In genomic region chr3:69770976-69771634, GRCh38 we compare ENCODE assay signal across 18 cellular contexts. TPM values are rescaled to one million over a fixed set of nuclear protein-coding genes. Genes with fewer than 3 reads are reported as not detected.
DNase-seq lines count a peak whose midpoint lies in the region; ATAC-seq, FAIRE-seq and TF ChIP-seq lines count a peak whose summit lies in the region.
"Had no signal": no experiment of that assay in that cellular context is flagged by ENCODE, and none has a peak within 500 bp of the region (broad histone marks: within the 10 kb centered on the region; RNA-seq: fewer than 3 reads in every experiment).

No MANE protein-coding gene starts in this region.

- TF ChIP-seq POLR2A in endothelial cell of umbilical vein (IDR thresholded peaks at IDR 0.05; ENCODE audit: low read depth, low read length) = no peak

- peak overlapping the region; percentile 47 for H3K4me2 ChIP-seq in endothelial cell of umbilical vein (ENCODE audit: insufficient read depth, low read length)
- H3K4me2 ChIP-seq in mesendoderm (ENCODE audit: low read length) = no peak overlapping the region

- H4K20me1 ChIP-seq in endothelial cell of umbilical vein (replicated peaks; ENCODE audit: control insufficient read depth, extremely low read depth, insufficient read depth, low read length) = no peaks in the 10 kb centered on the region

- DNase-seq in Calu3 (no peak), LNCaP clone FGC (ENCODE audit: low read depth) (peak; percentile 82), endothelial cell of umbilical vein (ENCODE audit: low read depth, low spot score) (peak; percentile 47), mesendoderm (peak; percentile 38), NCI-H446 (lab: John Stamatoyannopoulos, UW) (no peak), inferior parietal cortex (ENCODE audit: extremely low spot score) (no peak)
- no peak for DNase-seq in CD4-positive, alpha-beta T cell
- no peak for DNase-seq in stimulated activated effector memory CD8-positive, alpha-beta T cell treated with anti-CD3 and anti-CD28 coated beads, Interleukin-12 subunit alpha, Interleukin-12 subunit beta, amount 100 ng/mL, for 72 hours (ENCODE audit: low spot score in 2 of 2)
- DNase-seq: activated CD4-positive, alpha-beta T cell treated with anti-CD3 and anti-CD28 coated beads, Interleukin-2, amount 50 U/mL, for 1 hour; activated T-cell treated with anti-CD3 and anti-CD28 coated beads, Interleukin-2, amount 50 U/mL, for 4 hours; BE2C; colonic mucosa; Karpas-422; NCI-H1694 treated with DMSO at 0.1 percent for 48 hours; SHP77; T1000; upper lobe of left lung had no signal

- no peak overlapping the region for H3K9ac ChIP-seq in endothelial cell of umbilical vein (replicated peaks; ENCODE audit: extremely low read depth, insufficient read depth, low read length)
- no peak overlapping the region for H3K9ac ChIP-seq in mesendoderm (ENCODE audit: low read length)

- H3K27ac Mint-ChIP-seq in Calu3 (ENCODE audit: unreplicated experiment) = peak overlapping the region; percentile 75
- H3K27ac Mint-ChIP-seq in CD4-positive, alpha-beta T cell = no peak overlapping the region
- H3K27ac Mint-ChIP-seq in stimulated activated effector memory CD8-positive, alpha-beta T cell treated with anti-CD3 and anti-CD28 coated beads, Interleukin-12 subunit alpha, Interleukin-12 subunit beta, amount 100 ng/mL, for 72 hours = no peak overlapping the region

- intact Hi-C loops in Calu3 (cut with micrococcal nuclease; ENCODE audit: unreplicated experiment) (loop anchor here (1.0 kb wide), 1 partner anchor 14 kb away; no protein-coding TSS in a partner anchor), endothelial cell of umbilical vein (cut with micrococcal nuclease) (loop anchor here (1.0 to 2.0 kb wide), 4 partner anchors 16 to 84 kb away; partner anchors contain the start of gene MITF)
- intact Hi-C loops in CD4-positive, alpha-beta T cell (cut with DNase I, micrococcal nuclease) = no loop called here

- H2BK120ac ChIP-seq in mesendoderm (ENCODE audit: low read depth, low read length) = no peak overlapping the region

- BruUV-seq in Calu3 (replicated peaks; lab: Mats Ljungman, UMichigan) = no TSS peak
- TSS peak; percentile 40 for BruUV-seq in endothelial cell of umbilical vein (replicated peaks; lab: Mats Ljungman, UMichigan)

- H3K36me3 ChIP-seq in endothelial cell of umbilical vein (ENCODE audit: control insufficient read depth in 2 of 2, extremely low read depth in 1 of 2, insufficient read depth in 2 of 2, low read length in 2 of 2) (no peaks in the 10 kb centered on the region), mesendoderm (ENCODE audit: control insufficient read depth, insufficient read depth, low read length) (no peaks in the 10 kb centered on the region)
- H3K36me3 ChIP-seq: BE2C, colonic mucosa, upper lobe of left lung had no signal

- H3K79me2 ChIP-seq in endothelial cell of umbilical vein (ENCODE audit: control insufficient read depth, insufficient read depth, low read length) (no peaks in the 10 kb centered on the region), mesendoderm (ENCODE audit: control insufficient read depth, insufficient read depth, low read length) (no peaks in the 10 kb centered on the region)

- dilution Hi-C loops in endothelial cell of umbilical vein (cut with MboI; ENCODE audit: extremely low pct_ligation_motif_present, low sequenced_read_pairs) = no loop called here

- WGBS in mesendoderm (ENCODE audit: extremely low coverage, insufficient coverage, low lambda C conversion rate) = no CpG with 5 or more reads among the region's 6 CpGs

- no peak overlapping the region for H3K4ac ChIP-seq in mesendoderm (ENCODE audit: low read depth, low read length)

- H3K56ac ChIP-seq in mesendoderm (ENCODE audit: low read length) = no peak overlapping the region

- no peak overlapping the region for H2AK5ac ChIP-seq in mesendoderm (ENCODE audit: low read length)

- H2BK5ac ChIP-seq in mesendoderm (ENCODE audit: low read length) = no peak overlapping the region

- peaks cover 58% of the 10 kb centered on the region for H3K4me1 Mint-ChIP-seq in Calu3 (ENCODE audit: low read depth, unreplicated experiment)
- H3K4me1 Mint-ChIP-seq in CD4-positive, alpha-beta T cell (ENCODE audit: low read depth) = no peaks in the 10 kb centered on the region
- H3K4me1 Mint-ChIP-seq in stimulated activated effector memory CD8-positive, alpha-beta T cell treated with anti-CD3 and anti-CD28 coated beads, Interleukin-12 subunit alpha, Interleukin-12 subunit beta, amount 100 ng/mL, for 72 hours = no peaks in the 10 kb centered on the region

- H3K9me3 Mint-ChIP-seq in Calu3 (ENCODE audit: low read depth, unreplicated experiment) = peaks cover 3% of the 10 kb centered on the region
- no peaks in the 10 kb centered on the region for H3K9me3 Mint-ChIP-seq in CD4-positive, alpha-beta T cell
- peaks cover 4% of the 10 kb centered on the region for H3K9me3 Mint-ChIP-seq in stimulated activated effector memory CD8-positive, alpha-beta T cell treated with anti-CD3 and anti-CD28 coated beads, Interleukin-12 subunit alpha, Interleukin-12 subunit beta, amount 100 ng/mL, for 72 hours
- H3K9me3 Mint-ChIP-seq: activated T-cell treated with anti-CD3 and anti-CD28 coated beads, Interleukin-2, amount 50 U/mL, for 4 hours had no signal

- no peak overlapping the region for H2AFZ ChIP-seq in endothelial cell of umbilical vein (ENCODE audit: low read depth, low read length)

- no peaks in the 10 kb centered on the region for H3K9me1 ChIP-seq in endothelial cell of umbilical vein (replicated peaks; ENCODE audit: control insufficient read depth, extremely low read depth, insufficient read depth, low read length)

- no peaks in the 10 kb centered on the region for H3K36me3 Mint-ChIP-seq in Calu3 (ENCODE audit: insufficient read depth, unreplicated experiment)
- no peaks in the 10 kb centered on the region for H3K36me3 Mint-ChIP-seq in CD4-positive, alpha-beta T cell (ENCODE audit: low read depth)
- H3K36me3 Mint-ChIP-seq in stimulated activated effector memory CD8-positive, alpha-beta T cell treated with anti-CD3 and anti-CD28 coated beads, Interleukin-12 subunit alpha, Interleukin-12 subunit beta, amount 100 ng/mL, for 72 hours = no peaks in the 10 kb centered on the region

- H3K27me3 Mint-ChIP-seq in Calu3 (ENCODE audit: unreplicated experiment) = no peaks in the 10 kb centered on the region
- H3K27me3 Mint-ChIP-seq in CD4-positive, alpha-beta T cell = no peaks in the 10 kb centered on the region

- ATAC-seq in CD4-positive, alpha-beta T cell (ENCODE audit: poor library complexity) = no peak
- no peak for ATAC-seq in stimulated activated effector memory CD8-positive, alpha-beta T cell treated with anti-CD3 and anti-CD28 coated beads, Interleukin-12 subunit alpha, Interleukin-12 subunit beta, amount 100 ng/mL, for 72 hours
- ATAC-seq: activated T-cell treated with anti-CD3 and anti-CD28 coated beads, Interleukin-2, amount 50 U/mL, for 4 hours had no signal

- peaks cover 22% of the 10 kb centered on the region for H3K4me1 ChIP-seq in endothelial cell of umbilical vein (ENCODE audit: control insufficient read depth, extremely low read depth, insufficient read depth, low read length)
- no peaks in the 10 kb centered on the region for H3K4me1 ChIP-seq in mesendoderm (ENCODE audit: control insufficient read depth, low read depth, low read length)
- H3K4me1 ChIP-seq: colonic mucosa had no signal

- H3K27me3 ChIP-seq in endothelial cell of umbilical vein (ENCODE audit: control insufficient read depth in 2 of 2, insufficient read depth in 2 of 2, low read length in 2 of 2) (no peaks in the 10 kb centered on the region), mesendoderm (ENCODE audit: insufficient read depth, low read length, poor library complexity) (no peaks in the 10 kb centered on the region)
- no peaks in the 10 kb centered on the region for H3K27me3 ChIP-seq in CD4-positive, alpha-beta T cell (ENCODE audit: control insufficient read depth, insufficient read depth, low read length)
- H3K27me3 ChIP-seq: BE2C, colonic mucosa, upper lobe of left lung had no signal

- peak; percentile 87 for FAIRE-seq in endothelial cell of umbilical vein (lab: Jason Lieb, UNC)
- FAIRE-seq: GM19239 had no signal

- H3K27ac ChIP-seq in endothelial cell of umbilical vein (ENCODE audit: insufficient read depth, low read depth, low read length) (peak overlapping the region; percentile 66), mesendoderm (ENCODE audit: low read depth, low read length) (no peak overlapping the region)
- no peak overlapping the region for H3K27ac ChIP-seq in CD4-positive, alpha-beta T cell (ENCODE audit: low read depth, low read length)
- H3K27ac ChIP-seq: colonic mucosa had no signal

- CTCF ChIA-PET in Calu3 (lab: Charles Lee) = interaction anchor here (0.7 kb wide), 1 partner anchor 65 kb away, joined by 3 read pairs; no protein-coding TSS in a partner anchor
- CTCF ChIA-PET in endothelial cell of umbilical vein (lab: Charles Lee) = interaction anchor here (1.1 to 2.4 kb wide), 5 partner anchors 21 to 84 kb away, joined by 3 to 9 read pairs (median 5); partner anchors contain the start of gene MITF
- CTCF ChIA-PET in CD4-positive, alpha-beta T cell (lab: Charles Lee) = no interaction called here

- H3K18ac ChIP-seq in mesendoderm (ENCODE audit: low read length) = no peak overlapping the region

- peak overlapping the region; percentile 48 for H3K4me3 Mint-ChIP-seq in Calu3 (ENCODE audit: low read depth, unreplicated experiment)
- no peak overlapping the region for H3K4me3 Mint-ChIP-seq in CD4-positive, alpha-beta T cell
- H3K4me3 Mint-ChIP-seq in stimulated activated effector memory CD8-positive, alpha-beta T cell treated with anti-CD3 and anti-CD28 coated beads, Interleukin-12 subunit alpha, Interleukin-12 subunit beta, amount 100 ng/mL, for 72 hours = no peak overlapping the region
- H3K4me3 Mint-ChIP-seq: activated T-cell treated with anti-CD3 and anti-CD28 coated beads, Interleukin-2, amount 50 U/mL, for 4 hours had no signal

- no peak overlapping the region for H2BK15ac ChIP-seq in mesendoderm (replicated peaks; ENCODE audit: low read depth)

- H3K9me3 ChIP-seq in endothelial cell of umbilical vein (replicated peaks; ENCODE audit: control insufficient read depth, insufficient read depth, low read length) = no peaks in the 10 kb centered on the region
- no peaks in the 10 kb centered on the region for H3K9me3 ChIP-seq in CD4-positive, alpha-beta T cell (ENCODE audit: control insufficient read depth, low read length)
- H3K9me3 ChIP-seq: BE2C, colonic mucosa, upper lobe of left lung had no signal

- H4K5ac ChIP-seq in mesendoderm (ENCODE audit: low read length) = no peak overlapping the region

- H3K23ac ChIP-seq in mesendoderm (ENCODE audit: low read length) = no peak overlapping the region

- no peak overlapping the region for H4K8ac ChIP-seq in mesendoderm (ENCODE audit: low read depth, low read length)

- H3K79me1 ChIP-seq in mesendoderm (ENCODE audit: low read length) = no peaks in the 10 kb centered on the region

- POLR2A ChIA-PET in endothelial cell of umbilical vein (lab: Charles Lee) = interaction anchor here (0.7 to 1.0 kb wide), 2 partner anchors 32 to 692 kb away, joined by 3 read pairs; partner anchors contain the start of gene MITF
- POLR2A ChIA-PET in CD4-positive, alpha-beta T cell (lab: Charles Lee) = no interaction called here

- H3K4me3 ChIP-seq in LNCaP clone FGC (ENCODE audit: low read depth, low read length) = no peak overlapping the region
- no peak overlapping the region for H3K4me3 ChIP-seq in endothelial cell of umbilical vein (replicated peaks in 1 of 3; ENCODE audit: insufficient read depth in 1 of 3, low read depth in 1 of 3, low read length in 3 of 3)
- no peak overlapping the region for H3K4me3 ChIP-seq in mesendoderm (ENCODE audit: low read length)
- H3K4me3 ChIP-seq: colonic mucosa, upper lobe of left lung had no signal

- TF ChIP-seq CTCF in Calu3 (IDR thresholded peaks at IDR 0.05; ENCODE audit: unreplicated experiment) (no peak), LNCaP clone FGC (IDR thresholded peaks at IDR 0.05; ENCODE audit: control insufficient read depth, extremely low read depth, insufficient read depth) (no peak), endothelial cell of umbilical vein (IDR thresholded peaks at IDR 0.05; ENCODE audit: extremely low read depth in 1 of 2, insufficient read depth in 1 of 2, low read depth in 1 of 2, low read length in 2 of 2) (no peak)
- TF ChIP-seq CTCF in CD4-positive, alpha-beta T cell (IDR thresholded peaks at IDR 0.05) = no peak

RNA-seq across cellular contexts. Expression of gene MITF, which starts 31.8 kb away (rescaled TPM):
- total RNA-seq in Calu3 (2022) = 40.3 and 47.7 TPM in 2 replicates
- 2.5 and 3.9 TPM in 2 replicates for total RNA-seq in endothelial cell of umbilical vein
- 1.6 TPM in 2 replicates for polyA plus RNA-seq in endothelial cell of umbilical vein
- 1.9 and 2.0 TPM in 2 replicates for polyA plus RNA-seq in endothelial cell of umbilical vein (2011; cell fraction: cytosol; rRNA removed)
- 1.9 and 2.6 TPM in 2 replicates for polyA plus RNA-seq in endothelial cell of umbilical vein (2011; cell fraction: nucleus; rRNA removed)
- polyA plus RNA-seq in endothelial cell of umbilical vein (2012) = 1.1 and 2.3 TPM in 2 replicates
- 4.6 and 4.9 TPM in 2 replicates for polyA minus RNA-seq in endothelial cell of umbilical vein
- polyA minus RNA-seq in endothelial cell of umbilical vein (2011; cell fraction: cytosol; rRNA and poly(A)+ RNA removed) = 25.6 TPM
- polyA minus RNA-seq in endothelial cell of umbilical vein (2011; cell fraction: nucleus; rRNA and poly(A)+ RNA removed) = 9.6 and 10.1 TPM in 2 replicates
- 1.1 TPM for polyA plus RNA-seq in mesendoderm (2013, experiment 1 of 2)
- polyA plus RNA-seq in mesendoderm (2013, experiment 2 of 2) = 1.1 TPM
- total RNA-seq in CD4-positive, alpha-beta T cell = not detected

Comparison
In these comparisons a context has a peak if more than half of its experiments do, and no peak if none do; other contexts are left out.
1. DNase-seq: peak in LNCaP clone FGC (single experiment), endothelial cell of umbilical vein (single experiment) and mesendoderm (single experiment); none in Calu3 (single experiment), NCI-H446 (0 of 2), CD4-positive, alpha-beta T cell (0 of 10), inferior parietal cortex (single experiment) and stimulated activated effector memory CD8-positive, alpha-beta T cell treated with anti-CD3 and anti-CD28 coated beads, Interleukin-12 subunit alpha, Interleukin-12 subunit beta, amount 100 ng/mL, for 72 hours (0 of 2).
2. intact Hi-C loops: an anchor here in Calu3 (1.0 kb wide) and endothelial cell of umbilical vein (1.0 to 2.0 kb wide); none called in CD4-positive, alpha-beta T cell.